In the genomic region with DNA sequence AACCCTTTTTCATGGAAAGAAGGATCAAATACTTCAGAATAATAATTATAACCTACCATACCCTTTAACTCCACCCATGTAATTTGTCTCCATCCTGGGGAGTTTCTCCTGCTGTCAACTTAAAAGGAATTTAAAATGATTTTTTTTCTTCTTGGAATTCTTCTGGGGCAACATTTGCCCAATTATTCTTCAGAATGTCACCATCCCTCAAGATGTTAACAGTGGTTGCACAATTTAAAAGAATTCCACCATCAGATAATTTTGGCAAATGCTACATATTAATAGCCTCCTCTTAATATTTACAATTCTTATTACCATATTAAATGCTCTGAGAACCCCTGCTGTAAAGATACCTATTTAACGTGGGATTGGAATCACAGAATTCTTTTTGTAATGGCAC, we compare ENCODE assay signal across 6 cellular contexts.
"Had no signal": no experiment of that assay in that cellular context is flagged by ENCODE, and none has a peak within 500 bp of the region (broad histone marks: within the 10 kb centered on the region; RNA-seq: fewer than 3 reads in every experiment).

No MANE protein-coding gene starts in this region.

- H2AFZ ChIP-seq: GM23248 had no signal

- H3K9ac ChIP-seq: GM23248 had no signal

- H3K4me3 ChIP-seq: GM23248 had no signal

- DNase-seq: GM23248, GOT3, H9, HCEC 1CT, IMR-90, KBM-7 had no signal

- H3K27ac ChIP-seq: GM23248 had no signal
